8 cellular contexts compared by ENCODE assay signal in the genomic region with DNA sequence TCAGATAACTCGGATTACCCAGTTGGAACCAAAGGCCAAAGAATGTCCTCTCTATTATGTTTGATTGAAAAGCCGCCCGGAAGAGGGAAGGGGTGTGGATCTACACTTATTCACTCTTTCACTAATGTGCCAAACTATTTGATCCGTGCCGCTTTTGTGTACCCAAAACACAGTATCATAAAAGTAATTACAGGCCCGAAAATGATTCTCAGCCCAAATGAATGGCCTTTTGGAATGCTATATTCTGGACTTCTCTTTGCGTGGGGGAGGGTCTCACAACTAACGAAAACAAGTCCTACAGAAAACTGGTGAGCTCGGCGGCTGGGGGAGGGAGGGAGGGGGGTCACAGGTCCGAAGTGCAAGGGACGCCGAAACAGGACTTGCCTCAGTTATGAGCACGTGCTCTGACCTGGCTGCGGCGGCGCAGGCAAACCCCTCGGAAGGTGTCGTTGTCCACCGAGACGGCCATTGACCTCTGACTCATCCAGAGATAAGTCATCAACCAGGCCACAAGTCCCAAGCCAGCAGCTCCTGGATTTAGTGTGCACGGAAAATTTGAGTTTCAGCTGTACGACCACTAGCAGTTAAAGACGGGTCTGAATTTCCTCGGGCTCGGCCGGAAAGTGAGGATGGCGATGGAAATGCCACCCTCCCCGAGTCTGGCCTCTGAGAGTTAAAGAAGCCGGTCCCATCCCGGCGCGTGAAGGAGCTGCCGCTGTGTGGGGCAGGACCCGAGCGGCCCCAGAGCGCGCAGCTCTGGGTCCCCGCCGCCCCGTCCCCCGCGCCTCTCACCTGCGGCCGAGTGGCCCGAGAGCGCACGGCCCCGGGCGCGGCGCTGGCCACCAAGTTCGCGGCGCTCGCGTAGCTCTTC. TPM values are rescaled to one million over a fixed set of nuclear protein-coding genes. Genes with fewer than 3 reads are reported as not detected.
DNase-seq lines count a peak whose midpoint lies in the region; ATAC-seq, FAIRE-seq and TF ChIP-seq lines count a peak whose summit lies in the region.

No MANE protein-coding gene starts in this region.

- no peak for FAIRE-seq in D721Med (lab: Jason Lieb, UNC)

- peak overlapping the region; percentile 13 for H3K27ac Mint-ChIP-seq in HFFc6
- no peak overlapping the region for H3K27ac Mint-ChIP-seq in activated T-helper 1 cell treated with anti-CD3 and anti-CD28 coated beads, Interleukin-12 subunit alpha, Interleukin-12 subunit beta, Interleukin-2, Interleukin-4 antibody, amounts not matched to agents 30 ng/mL and 10 ng/mL and 1 ng/mL, durations not matched to agents 14 hours and 24 hours and 36 hours
- peak overlapping the region; percentile 65 for H3K27ac Mint-ChIP-seq in neural crest cell (ENCODE audit: unreplicated experiment)

- TF ChIP-seq CTCF in AG09309 (IDR thresholded peaks at IDR 0.05; ENCODE audit: control insufficient read depth, insufficient read depth, low read depth, low read length, missing control alignments) (no peak), HFFc6 (IDR thresholded peaks at IDR 0.05) (no peak), gastroesophageal sphincter (IDR thresholded peaks at IDR 0.05) (peak in 1 of 4 experiments; percentile 5), neural crest cell (conservative IDR thresholded peaks at IDR 0.05) (no peak), D721Med (IDR thresholded peaks at IDR 0.05; ENCODE audit: insufficient read depth, missing control alignments) (no peak)

- TF ChIP-seq EP300 in gastroesophageal sphincter (IDR thresholded peaks at IDR 0.05) = no peak

- peaks cover 9 to 46% (median 18%) of the 10 kb centered on the region in 3 donors for H3K4me1 ChIP-seq in gastroesophageal sphincter

- H3K27ac ChIP-seq in gastroesophageal sphincter = peak overlapping the region; percentile 60 to 97 (median 92)

- H3K4me1 Mint-ChIP-seq in HFFc6 (ENCODE audit: low read depth) = peaks cover 55% of the 10 kb centered on the region
- peaks cover 6% of the 10 kb centered on the region for H3K4me1 Mint-ChIP-seq in activated T-helper 1 cell treated with anti-CD3 and anti-CD28 coated beads, Interleukin-12 subunit alpha, Interleukin-12 subunit beta, Interleukin-2, Interleukin-4 antibody, amounts not matched to agents 30 ng/mL and 10 ng/mL and 1 ng/mL, durations not matched to agents 14 hours and 24 hours and 36 hours (ENCODE audit: low read depth)
- H3K4me1 Mint-ChIP-seq in neural crest cell = peaks cover 47% of the 10 kb centered on the region

- H3K9me3 Mint-ChIP-seq in HFFc6 (no peaks in the 10 kb centered on the region), neural crest cell (no peaks in the 10 kb centered on the region)
- H3K9me3 Mint-ChIP-seq in activated T-helper 1 cell treated with anti-CD3 and anti-CD28 coated beads, Interleukin-12 subunit alpha, Interleukin-12 subunit beta, Interleukin-2, Interleukin-4 antibody, amounts not matched to agents 30 ng/mL and 10 ng/mL and 1 ng/mL, durations not matched to agents 14 hours and 24 hours and 36 hours = peaks cover 4% of the 10 kb centered on the region

- TF ChIP-seq POLR2A in gastroesophageal sphincter (IDR thresholded peaks at IDR 0.05) = no peak

- H3K36me3 ChIP-seq in gastroesophageal sphincter = no peaks in the 10 kb centered on the region

- no peaks in the 10 kb centered on the region for H3K27me3 ChIP-seq in gastroesophageal sphincter

- intact Hi-C loops in activated T-helper 1 cell treated with anti-CD3 and anti-CD28 coated beads, Interleukin-12 subunit alpha, Interleukin-12 subunit beta, Interleukin-2, Interleukin-4 antibody, amounts not matched to agents 30 ng/mL and 10 ng/mL and 1 ng/mL, durations not matched to agents 14 hours and 24 hours and 36 hours (cut with micrococcal nuclease) = no loop called here

- ATAC-seq in gastroesophageal sphincter (peak; percentile 46), GM21367 (IDR thresholded peaks at IDR 0.05; ENCODE audit: unreplicated experiment) (no peak)

- no peaks in the 10 kb centered on the region for H3K36me3 Mint-ChIP-seq in HFFc6 (ENCODE audit: low read depth)
- H3K36me3 Mint-ChIP-seq in activated T-helper 1 cell treated with anti-CD3 and anti-CD28 coated beads, Interleukin-12 subunit alpha, Interleukin-12 subunit beta, Interleukin-2, Interleukin-4 antibody, amounts not matched to agents 30 ng/mL and 10 ng/mL and 1 ng/mL, durations not matched to agents 14 hours and 24 hours and 36 hours (ENCODE audit: low read depth) = peaks cover 2% of the 10 kb centered on the region
- peaks cover under 1% of the 10 kb centered on the region for H3K36me3 Mint-ChIP-seq in neural crest cell (ENCODE audit: low read depth)

- no peaks in the 10 kb centered on the region for H3K9me3 ChIP-seq in gastroesophageal sphincter

- H3K27me3 Mint-ChIP-seq in HFFc6 (ENCODE audit: insufficient read depth) (no peaks in the 10 kb centered on the region; the same call in 1 of the 2 replicates), neural crest cell (ENCODE audit: low read depth) (no peaks in the 10 kb centered on the region)
- H3K27me3 Mint-ChIP-seq in activated T-helper 1 cell treated with anti-CD3 and anti-CD28 coated beads, Interleukin-12 subunit alpha, Interleukin-12 subunit beta, Interleukin-2, Interleukin-4 antibody, amounts not matched to agents 30 ng/mL and 10 ng/mL and 1 ng/mL, durations not matched to agents 14 hours and 24 hours and 36 hours (ENCODE audit: insufficient read depth) = peaks cover 52% of the 10 kb centered on the region

- WGBS in gastroesophageal sphincter (ENCODE audit: low coverage in 1 of 2), 2 donors = 7 to 17% methylated on average over 6 of the region's 57 CpGs

- DNase-seq in AG09309 (ENCODE audit: low read depth) (no peak), HFFc6 (peak; percentile 75), neural crest cell (ENCODE audit: low read depth, low spot score) (peak; percentile 45), COR-L47 (lab: John Stamatoyannopoulos, UW) (no peak), D721Med (ENCODE audit: insufficient read length, low spot score) (no peak)
- no peak for DNase-seq in activated T-helper 1 cell treated with anti-CD3 and anti-CD28 coated beads, Interleukin-12 subunit alpha, Interleukin-12 subunit beta, Interleukin-2, Interleukin-4 antibody, amounts not matched to agents 30 ng/mL and 10 ng/mL and 1 ng/mL, durations not matched to agents 14 hours and 24 hours and 36 hours (ENCODE audit: low spot score)

- H3K4me3 Mint-ChIP-seq in HFFc6 = peak overlapping the region; percentile 89
- peak overlapping the region; percentile 1 for H3K4me3 Mint-ChIP-seq in activated T-helper 1 cell treated with anti-CD3 and anti-CD28 coated beads, Interleukin-12 subunit alpha, Interleukin-12 subunit beta, Interleukin-2, Interleukin-4 antibody, amounts not matched to agents 30 ng/mL and 10 ng/mL and 1 ng/mL, durations not matched to agents 14 hours and 24 hours and 36 hours
- peak overlapping the region; percentile 90 for H3K4me3 Mint-ChIP-seq in neural crest cell

- H3K4me3 ChIP-seq in AG09309 (ENCODE audit: control insufficient read depth, low read depth, low read length) (peak overlapping the region; percentile 93), gastroesophageal sphincter (peak overlapping the region; percentile 76 to 93)

RNA-seq across cellular contexts. Expression of a gene that starts 0.7 kb away (rescaled TPM):
- 10 to 100 TPM; 40.2 to 52.9 (median 51.0) TPM for total RNA-seq in HFFc6 (2021; fragmentation: NEBNext Ultra II Directional; extraction: Animal tissue kit (Norgen Biotek cat#: 25700))
- total RNA-seq in activated T-helper 1 cell treated with anti-CD3 and anti-CD28 coated beads, Interleukin-12 subunit alpha, Interleukin-12 subunit beta, Interleukin-2, Interleukin-4 antibody, amounts not matched to agents 30 ng/mL and 10 ng/mL and 1 ng/mL, durations not matched to agents 14 hours and 24 hours and 36 hours = not detected in 2 replicates
- total RNA-seq in gastroesophageal sphincter (100 to 1,000 TPM; 117 to 200 (median 168) TPM), neural crest cell (25.1 and 28.6 TPM in 2 replicates)

RNA-seq across cellular contexts. Expression of a gene that starts 47.7 kb away (rescaled TPM):
- total RNA-seq in HFFc6 (2021; fragmentation: NEBNext Ultra II Directional; extraction: Animal tissue kit (Norgen Biotek cat#: 25700)) = not detected
- total RNA-seq in activated T-helper 1 cell treated with anti-CD3 and anti-CD28 coated beads, Interleukin-12 subunit alpha, Interleukin-12 subunit beta, Interleukin-2, Interleukin-4 antibody, amounts not matched to agents 30 ng/mL and 10 ng/mL and 1 ng/mL, durations not matched to agents 14 hours and 24 hours and 36 hours = not detected in 2 replicates
- not detected for total RNA-seq in gastroesophageal sphincter
- total RNA-seq in neural crest cell = not detected in 2 replicates

Comparison
In these comparisons a context has a peak if more than half of its experiments do, and no peak if none do; other contexts are left out.
1. DNase-seq: peak in HFFc6 (single experiment) and neural crest cell (single experiment); none in AG09309 (single experiment), activated T-helper 1 cell treated with anti-CD3 and anti-CD28 coated beads, Interleukin-12 subunit alpha, Interleukin-12 subunit beta, Interleukin-2, Interleukin-4 antibody, amounts not matched to agents 30 ng/mL and 10 ng/mL and 1 ng/mL, durations not matched to agents 14 hours and 24 hours and 36 hours (single experiment), COR-L47 (single experiment) and D721Med (single experiment).
2. H3K4me3 Mint-ChIP-seq: peak in every context shown above with its lines; median percentile 90 in neural crest cell; 89 in HFFc6; 1 in activated T-helper 1 cell treated with anti-CD3 and anti-CD28 coated beads, Interleukin-12 subunit alpha, Interleukin-12 subunit beta, Interleukin-2, Interleukin-4 antibody, amounts not matched to agents 30 ng/mL and 10 ng/mL and 1 ng/mL, durations not matched to agents 14 hours and 24 hours and 36 hours.
3. RNA of a gene that starts 0.7 kb away (total RNA-seq): 117 to 200 TPM in gastroesophageal sphincter, 40.2 to 52.9 TPM in HFFc6 and 25.1 to 28.6 TPM in neural crest cell; not detected in activated T-helper 1 cell treated with anti-CD3 and anti-CD28 coated beads, Interleukin-12 subunit alpha, Interleukin-12 subunit beta, Interleukin-2, Interleukin-4 antibody, amounts not matched to agents 30 ng/mL and 10 ng/mL and 1 ng/mL, durations not matched to agents 14 hours and 24 hours and 36 hours; every median in the first group is over 10 times any median in the second.